Comparison of ENCODE assay signal across 9 cellular contexts in genomic region chr9:77011973-77012817, GRCh38. TPM values are rescaled to one million over a fixed set of nuclear protein-coding genes. Genes with fewer than 3 reads are reported as not detected.
A peak's percentile ranks its signal among the peaks of the same experiment; 100 is the strongest.
DNase-seq lines count a peak whose midpoint lies in the region; ATAC-seq, FAIRE-seq and TF ChIP-seq lines count a peak whose summit lies in the region.
"Had no signal": no experiment of that assay in that cellular context is flagged by ENCODE, and none has a peak within 500 bp of the region (broad histone marks: within the 10 kb centered on the region; RNA-seq: fewer than 3 reads in every experiment).

No MANE protein-coding gene starts in this region.

- H3K4me3 ChIP-seq in AG04450 (ENCODE audit: low read depth, low read length) (peak overlapping the region; percentile 31), mesodermal cell (ENCODE audit: extremely low read depth, insufficient read depth, low read length, poor library complexity, severe bottlenecking) (peak overlapping the region; percentile 19)
- H3K4me3 ChIP-seq: skin epidermis had no signal

- no peak for FAIRE-seq in RCC 7860 (lab: Jason Lieb, UNC)

- DNase-seq in AG04450 (ENCODE audit: low read depth, low spot score) (no peak), HuH-7 (ENCODE audit: low spot score) (peak; percentile 72), dermis microvascular lymphatic vessel endothelial cell (ENCODE audit: low read depth in 2 of 2) (peak; percentile 12 to 47), RCC 7860 (ENCODE audit: low spot score) (no peak)
- peak; percentile 33 for DNase-seq in activated CD4-positive, alpha-beta T cell treated with anti-CD3 and anti-CD28 coated beads for 1 hour
- peak; percentile 54 to 65 for DNase-seq in stimulated activated CD8-positive, alpha-beta memory T cell treated with anti-CD3 and anti-CD28 coated beads, Interleukin-2, amount 100 ng/mL, for 48 hours (ENCODE audit: low read depth in 2 of 2)

- H3K36me3 ChIP-seq in mesodermal cell (ENCODE audit: control insufficient read depth, insufficient read depth, low read length) = no peaks in the 10 kb centered on the region

- H3K4me1 ChIP-seq in mesodermal cell (ENCODE audit: control insufficient read depth, insufficient read depth, low read length, poor library complexity, severe bottlenecking) = peaks cover 15% of the 10 kb centered on the region

- TF ChIP-seq CTCF in AG04450 (IDR thresholded peaks at IDR 0.05; ENCODE audit: low read depth, low read length) = peak; percentile 71

- POLR2A ChIA-PET in AG04450 (lab: Yijun Ruan, JAX) = no interaction called here

- no peaks in the 10 kb centered on the region; the same call in 1 of the 2 replicates for H3K9me3 ChIP-seq in AG04450 (ENCODE audit: control insufficient read depth, insufficient read depth, low read length)
- no peaks in the 10 kb centered on the region for H3K9me3 ChIP-seq in mesodermal cell (ENCODE audit: control insufficient read depth, low read length)

- ATAC-seq in GM19397 (IDR thresholded peaks at IDR 0.05; ENCODE audit: unreplicated experiment) = peak; percentile 77

- WGBS in mesodermal cell (ENCODE audit: insufficient coverage in 2 of 2), 2 experiments = 1 to 2% methylated on average over 32 to 38 of the region's 42 CpGs

- H3K27me3 ChIP-seq in AG04450 (ENCODE audit: control insufficient read depth, insufficient read depth, low read length) = peaks cover 60% of the 10 kb centered on the region

- H3K27ac ChIP-seq in AG04450 (ENCODE audit: low read depth, low read length) (no peak overlapping the region), mesodermal cell (ENCODE audit: low read depth, low read length, severe bottlenecking) (no peak overlapping the region)
- H3K27ac ChIP-seq: skin epidermis had no signal

- CTCF ChIA-PET in AG04450 (lab: Charles Lee) = no interaction called here

RNA-seq across cellular contexts. Expression of gene FOXB2, which starts 7.3 kb away (rescaled TPM):
- polyA plus RNA-seq in AG04450 (2011; rRNA removed) = not detected in 2 replicates
- not detected in 2 replicates for polyA minus RNA-seq in AG04450 (2011; rRNA and poly(A)+ RNA removed)
- not detected in 2 replicates for total RNA-seq in dermis microvascular lymphatic vessel endothelial cell
- not detected for polyA plus RNA-seq in mesodermal cell (2013, experiment 1 of 2)
- not detected for polyA plus RNA-seq in mesodermal cell (2013, experiment 2 of 2)

Comparison
In these comparisons a context has a peak if more than half of its experiments do, and no peak if none do; other contexts are left out.
1. DNase-seq: peak in HuH-7 (single experiment), activated CD4-positive, alpha-beta T cell treated with anti-CD3 and anti-CD28 coated beads for 1 hour (single experiment), dermis microvascular lymphatic vessel endothelial cell (2 of 2) and stimulated activated CD8-positive, alpha-beta memory T cell treated with anti-CD3 and anti-CD28 coated beads, Interleukin-2, amount 100 ng/mL, for 48 hours (2 of 2); none in AG04450 (single experiment) and RCC 7860 (single experiment).